ENCODE assay signal across 8 cellular contexts in genomic region chr2:70125498-70125898, GRCh38. TPM values are rescaled to one million over a fixed set of nuclear protein-coding genes. Genes with fewer than 3 reads are reported as not detected.
A peak's percentile ranks its signal among the peaks of the same experiment; 100 is the strongest.
DNase-seq lines count a peak whose midpoint lies in the region; ATAC-seq and TF ChIP-seq lines count a peak whose summit lies in the region.

No MANE protein-coding gene starts in this region.

- peak overlapping the region; percentile 99 for H3K27ac Mint-ChIP-seq in Caco-2 (ENCODE audit: unreplicated experiment)

- POLR2A ChIA-PET in Caco-2 (lab: Charles Lee): interaction anchor here (0.6 to 3.4 kb wide), 13 partner anchors 8 to 252 kb away, joined by 3 to 39 read pairs (median 12); partner anchors contain the start of genes C2orf42, MXD1 and SNRPG

- peaks cover 16% of the 10 kb centered on the region for H3K36me3 Mint-ChIP-seq in Caco-2 (ENCODE audit: insufficient read depth, unreplicated experiment)

- no peak for TF ChIP-seq POLR2A in Peyer's patch (IDR thresholded peaks at IDR 0.05)

- H3K9me3 ChIP-seq in Caco-2 (no peaks in the 10 kb centered on the region), Peyer's patch (no peaks in the 10 kb centered on the region), mucosa of descending colon (no peaks in the 10 kb centered on the region)

- H3K27me3 ChIP-seq in Caco-2 (replicated peaks; ENCODE audit: control insufficient read depth, insufficient read depth, low read length) (no peaks in the 10 kb centered on the region), Peyer's patch (no peaks in the 10 kb centered on the region)

- no TSS peak for BruUV-seq in Caco-2 (replicated peaks; lab: Mats Ljungman, UMichigan)

- no peak for DNase-seq in Caco-2
- DNase-seq in Peyer's patch: no peak
- no peak for DNase-seq in epithelial cell of esophagus (ENCODE audit: low read depth)
- peak; percentile 11 for DNase-seq in posterior vena cava (ENCODE audit: low spot score)
- DNase-seq in amniotic stem cell (lab: John Stamatoyannopoulos, UW): no peak
- DNase-seq in NCI-H510A treated with DMSO at 0.1 percent for 48 hours (lab: John Stamatoyannopoulos, UW): no peak
- DNase-seq in mucosa of descending colon: no peak

- TF ChIP-seq CTCF in Caco-2 (IDR thresholded peaks at IDR 0.05; ENCODE audit: insufficient read depth in 1 of 2, low read depth in 1 of 2, low read length in 1 of 2, severe bottlenecking in 1 of 2, unreplicated experiment in 1 of 2): no peak
- no peak for TF ChIP-seq CTCF in Peyer's patch (IDR thresholded peaks at IDR 0.05)
- no peak for TF ChIP-seq CTCF in epithelial cell of esophagus (IDR thresholded peaks at IDR 0.05; ENCODE audit: insufficient read depth, low read depth, low read length, missing control alignments)
- no peak for TF ChIP-seq CTCF in mucosa of descending colon (IDR thresholded peaks at IDR 0.05)

- H3K27me3 Mint-ChIP-seq in Caco-2 (ENCODE audit: insufficient read depth, unreplicated experiment): no peaks in the 10 kb centered on the region

- intact Hi-C loops in Caco-2 (cut with micrococcal nuclease; ENCODE audit: unreplicated experiment): loop anchor here (1.0 to 2.0 kb wide), 2 partner anchors 16 to 39 kb away; partner anchors contain the start of gene PCBP1
- intact Hi-C loops in posterior vena cava (cut with DNase I): loop anchor here (5.0 to 10.0 kb wide), 2 partner anchors 38 to 351 kb away; partner anchors contain the start of gene PCBP1 (in 1 of the 2)
- intact Hi-C loops in mucosa of descending colon (cut with DNase I, micrococcal nuclease): no loop called here

- peaks cover 35% of the 10 kb centered on the region for H3K4me1 Mint-ChIP-seq in Caco-2 (ENCODE audit: low read depth, unreplicated experiment)

- H3K4me1 ChIP-seq in Caco-2 (peaks cover 29% of the 10 kb centered on the region), Peyer's patch (peaks cover 0 to 23% (median 12%) of the 10 kb centered on the region in 4 donors), mucosa of descending colon (ENCODE audit: low read depth) (peaks cover 8% of the 10 kb centered on the region)

- CTCF ChIA-PET in Caco-2 (lab: Charles Lee): interaction anchor here (1.4 to 1.8 kb wide), 2 partner anchors 16 to 17 kb away, joined by 4 to 6 read pairs; no protein-coding TSS in a partner anchor

- peak overlapping the region; percentile 91 for H3K4me3 Mint-ChIP-seq in Caco-2 (ENCODE audit: unreplicated experiment)

- H3K4me3 ChIP-seq in Caco-2 (ENCODE audit: low read depth, low read length) (peak overlapping the region; percentile 84), Peyer's patch (peak overlapping the region; percentile 54 to 84 (median 62)), epithelial cell of esophagus (ENCODE audit: low read length) (peak overlapping the region; percentile 55), mucosa of descending colon (no peak overlapping the region)

- ATAC-seq in GM21723 (IDR thresholded peaks at IDR 0.05; ENCODE audit: unreplicated experiment): no peak
- no peak for ATAC-seq in mucosa of descending colon

- no peaks in the 10 kb centered on the region for H3K36me3 ChIP-seq in Caco-2 (ENCODE audit: control insufficient read depth, insufficient read depth, low read length)
- H3K36me3 ChIP-seq in Peyer's patch: no peaks in the 10 kb centered on the region
- H3K36me3 ChIP-seq in mucosa of descending colon (ENCODE audit: low read depth): no peaks in the 10 kb centered on the region

- peak overlapping the region; percentile 96 to 100 (median 97) for H3K27ac ChIP-seq in Peyer's patch

- H3K9me3 Mint-ChIP-seq in Caco-2 (ENCODE audit: unreplicated experiment): no peaks in the 10 kb centered on the region

RNA-seq across cellular contexts. Expression of gene PCBP1, which starts 38.2 kb away (rescaled TPM):
- 308 and 319 TPM in 2 replicates for total RNA-seq in Caco-2 (2022)
- 100 to 1,000 TPM; 129 to 152 (median 134) TPM for total RNA-seq in Peyer's patch
- total RNA-seq in posterior vena cava: 100 to 1,000 TPM; 238 to 269 TPM
- total RNA-seq in mucosa of descending colon: 100 to 1,000 TPM; 243 to 383 (median 266) TPM

Comparison
In these comparisons a context has a peak if more than half of its experiments do, and no peak if none do; other contexts are left out.
1. intact Hi-C loops: an anchor here in Caco-2 (1.0 to 2.0 kb wide) and posterior vena cava (5.0 to 10.0 kb wide); none called in mucosa of descending colon.